In the genomic region with DNA sequence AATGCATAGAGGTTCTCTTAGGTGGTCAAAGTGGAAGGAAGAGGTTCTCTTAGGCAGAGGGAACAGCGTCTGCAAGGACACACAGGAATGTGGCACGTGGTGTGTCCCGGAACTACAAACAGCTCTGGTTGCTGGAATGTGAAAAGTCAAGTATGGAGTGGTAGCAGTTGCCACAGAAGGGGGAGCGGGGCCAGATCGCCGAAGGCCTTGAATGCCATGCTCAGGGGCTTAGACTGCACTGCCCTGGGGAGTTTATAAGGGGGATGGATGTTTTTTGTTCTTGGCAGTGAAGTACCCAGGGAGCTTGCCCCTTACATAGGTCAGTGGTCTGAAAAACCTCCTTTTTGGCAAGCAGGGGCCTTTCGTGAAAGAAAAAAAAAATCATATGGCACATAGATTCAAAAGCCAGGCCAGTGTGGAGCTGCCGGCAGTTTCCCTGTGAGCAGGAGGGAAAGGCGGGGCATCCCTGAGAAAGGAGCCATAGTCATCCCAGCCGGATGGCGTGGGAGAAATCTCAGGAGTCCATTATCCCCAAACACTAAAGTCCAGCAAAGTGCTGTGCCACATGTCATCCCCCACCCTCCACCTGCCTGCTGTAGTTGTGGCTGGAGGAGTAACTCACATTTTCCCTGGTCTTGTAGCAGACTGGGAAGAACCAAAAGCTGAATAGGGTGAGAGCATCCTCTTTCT, we compare ENCODE assay signal across 1 cellular context.
TF ChIP-seq lines count a peak whose summit lies in the region.

No MANE protein-coding gene starts in this region.

TF ChIP-seq in HepG2, 621 proteins besides CTCF, POLR2A, EP300 and RAD21 (continued from another document):
- TF ChIP-seq HMGXB3 (CRISPR knock-in tag; IDR thresholded peaks at IDR 0.05; ENCODE audit: borderline replicate concordance) (0 out of 2 replicates have a peak, but pooled peaks have one; percentile 2), DDIT3 (CRISPR knock-in tag; IDR thresholded peaks at IDR 0.05) (peak; percentile 18; the same call in 1 of the 2 replicates), ZNF350 (CRISPR knock-in tag; IDR thresholded peaks at IDR 0.05; ENCODE audit: borderline replicate concordance, low read depth) (0 out of 2 replicates have a peak, but pooled peaks have one; percentile 29), MAX (IDR thresholded peaks at IDR 0.05) (peak; percentile 88), PBX2 (CRISPR knock-in tag; IDR thresholded peaks at IDR 0.05) (no peak; the same call in 1 of the 2 replicates), NFYC (CRISPR knock-in tag; IDR thresholded peaks at IDR 0.05) (0 out of 2 replicates have a peak, but pooled peaks have one; percentile 19), ZNF670 (CRISPR knock-in tag; IDR thresholded peaks at IDR 0.05; ENCODE audit: borderline replicate concordance) (peak; percentile 50; the same call in 1 of the 2 replicates), USF2 (IDR thresholded peaks at IDR 0.05; ENCODE audit: low read depth, low read length) (peak; percentile 72), USF2 (CRISPR knock-in tag; IDR thresholded peaks at IDR 0.05; ENCODE audit: borderline replicate concordance) (peak; percentile 68; the same call in 1 of the 2 replicates), FOXK1 (CRISPR knock-in tag; IDR thresholded peaks at IDR 0.05; ENCODE audit: borderline replicate concordance, low read depth) (peak; percentile 10; the same call in 1 of the 2 replicates), ZNF337 (CRISPR knock-in tag; IDR thresholded peaks at IDR 0.05; ENCODE audit: borderline replicate concordance, low read depth) (0 out of 2 replicates have a peak, but pooled peaks have one; percentile 31), ATF6 (CRISPR knock-in tag; conservative IDR thresholded peaks at IDR 0.05) (no peak), ZNF317 (CRISPR knock-in tag; IDR thresholded peaks at IDR 0.05) (no peak), EZH2 (conservative IDR thresholded peaks at IDR 0.05; ENCODE audit: low read depth, low read length) (no peak), KDM1A (CRISPR knock-in tag; IDR thresholded peaks at IDR 0.05) (no peak), ZNF335 (CRISPR knock-in tag; IDR thresholded peaks at IDR 0.05) (0 out of 2 replicates have a peak, but pooled peaks have one; percentile 1), PITX1 (CRISPR knock-in tag; IDR thresholded peaks at IDR 0.05) (peak; percentile 75), SNAI1 (CRISPR knock-in tag; IDR thresholded peaks at IDR 0.05; ENCODE audit: borderline replicate concordance) (no peak), U2AF2 (IDR thresholded peaks at IDR 0.05; ENCODE audit: low read depth, low read length) (no peak), SIX4 (CRISPR knock-in tag; IDR thresholded peaks at IDR 0.05) (0 out of 2 replicates have a peak, but pooled peaks have one; percentile 9), BRF2 (CRISPR knock-in tag; IDR thresholded peaks at IDR 0.05) (no peak), HNRNPK (IDR thresholded peaks at IDR 0.05; ENCODE audit: low read depth, low read length, poor library complexity, severe bottlenecking) (no peak), PCBP1 (IDR thresholded peaks at IDR 0.05; ENCODE audit: borderline replicate concordance, low read depth, low read length) (no peak)
- TF ChIP-seq, protein P1, sequence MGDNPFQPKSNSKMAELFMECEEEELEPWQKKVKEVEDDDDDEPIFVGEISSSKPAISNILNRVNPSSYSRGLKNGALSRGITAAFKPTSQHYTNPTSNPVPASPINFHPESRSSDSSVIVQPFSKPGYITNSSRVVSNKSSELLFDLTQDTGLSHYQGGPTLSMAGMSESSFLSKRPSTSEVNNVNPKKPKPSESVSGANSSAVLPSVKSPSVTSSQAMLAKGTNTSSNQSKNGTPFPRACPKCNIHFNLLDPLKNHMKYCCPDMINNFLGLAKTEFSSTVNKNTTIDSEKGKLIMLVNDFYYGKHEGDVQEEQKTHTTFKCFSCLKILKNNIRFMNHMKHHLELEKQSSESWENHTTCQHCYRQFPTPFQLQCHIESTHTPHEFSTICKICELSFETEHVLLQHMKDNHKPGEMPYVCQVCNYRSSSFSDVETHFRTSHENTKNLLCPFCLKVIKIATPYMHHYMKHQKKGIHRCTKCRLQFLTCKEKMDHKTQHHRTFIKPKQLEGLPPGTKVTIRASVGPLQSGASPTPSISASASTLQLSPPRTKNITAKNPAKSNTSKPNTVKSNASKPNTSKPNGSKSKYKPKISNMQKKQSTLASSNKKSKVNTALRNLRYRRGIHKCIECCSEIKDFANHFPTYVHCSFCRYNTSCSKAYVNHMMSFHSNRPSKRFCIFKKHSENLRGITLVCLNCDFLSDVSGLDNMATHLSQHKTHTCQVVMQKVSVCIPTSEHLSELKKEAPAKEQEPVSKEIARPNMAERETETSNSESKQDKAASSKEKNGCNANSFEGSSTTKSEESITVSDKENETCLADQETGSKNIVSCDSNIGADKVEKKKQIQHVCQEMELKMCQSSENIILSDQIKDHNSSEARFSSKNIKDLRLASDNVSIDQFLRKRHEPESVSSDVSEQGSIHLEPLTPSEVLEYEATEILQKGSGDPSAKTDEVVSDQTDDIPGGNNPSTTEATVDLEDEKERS (CRISPR knock-in tag; IDR thresholded peaks at IDR 0.05), result peak; percentile 37; the same call in 1 of the 2 replicates
